ENCODE assay signal across 16 cellular contexts in the genomic region with DNA sequence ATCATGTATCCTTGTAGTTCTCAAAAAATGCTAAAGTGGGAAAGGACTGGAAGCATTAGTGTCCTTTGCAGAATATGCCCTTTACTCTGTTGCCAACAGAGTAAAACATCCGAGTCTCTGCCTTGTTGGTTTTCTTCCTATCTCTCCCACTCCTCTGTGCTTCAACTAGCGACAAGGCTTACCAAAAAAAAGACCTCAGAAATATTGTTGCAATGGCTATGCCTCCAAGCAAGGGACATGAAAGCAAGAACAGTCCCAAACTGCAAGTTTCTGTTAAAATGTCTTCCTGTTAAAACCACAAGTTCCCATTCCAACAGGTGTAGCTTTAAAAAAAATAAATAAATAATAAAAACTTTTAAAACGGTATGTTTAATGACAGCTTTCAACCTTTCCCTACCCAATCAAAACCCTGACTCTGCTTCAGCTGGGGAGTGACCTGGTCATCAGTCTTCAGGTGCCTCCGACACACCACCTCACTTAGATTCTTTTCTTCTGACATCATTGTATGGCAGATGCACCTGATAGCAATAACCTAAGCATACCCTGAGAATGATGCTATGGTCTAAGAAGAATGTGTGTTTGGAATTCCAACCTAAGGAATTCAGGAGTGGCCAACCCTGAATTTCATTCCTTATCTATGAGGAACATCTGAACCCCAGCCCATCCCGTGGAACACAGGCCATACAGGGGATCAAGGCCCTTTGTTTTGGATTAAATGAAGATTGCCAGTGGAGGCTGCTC.
A peak's percentile ranks its signal among the peaks of the same experiment; 100 is the strongest.
DNase-seq lines count a peak whose midpoint lies in the region; ATAC-seq and TF ChIP-seq lines count a peak whose summit lies in the region.
"Had no signal": no experiment of that assay in that cellular context is flagged by ENCODE, and none has a peak within 500 bp of the region (broad histone marks: within the 10 kb centered on the region; RNA-seq: fewer than 3 reads in every experiment).

No MANE protein-coding gene starts in this region.

- no peak overlapping the region for H3K9ac ChIP-seq in BLaER1
- no peak overlapping the region for H3K9ac ChIP-seq in mesenchymal stem cell (ENCODE audit: low read length)

- H3K27me3 ChIP-seq in BLaER1, result no peaks in the 10 kb centered on the region
- peaks cover 16 to 20% of the 10 kb centered on the region in 2 experiments for H3K27me3 ChIP-seq in mesenchymal stem cell (ENCODE audit: control insufficient read depth in 1 of 2, insufficient read depth in 1 of 2, low read length in 2 of 2)
- H3K27me3 ChIP-seq in left lung, result peaks cover 0 to 6% of the 10 kb centered on the region in 2 donors
- H3K27me3 ChIP-seq: brain microvascular endothelial cell had no signal

- H2AFZ ChIP-seq in mesenchymal stem cell (ENCODE audit: low read depth, low read length), result no peak overlapping the region

- no peak overlapping the region for H3K4me3 ChIP-seq in BLaER1
- no peak overlapping the region for H3K4me3 ChIP-seq in mesenchymal stem cell (ENCODE audit: insufficient read depth in 1 of 2, low read depth in 1 of 2, low read length in 2 of 2)
- no peak overlapping the region for H3K4me3 ChIP-seq in left lung
- H3K4me3 ChIP-seq: esophagus squamous epithelium, left ventricle myocardium inferior, stomach had no signal

- TF ChIP-seq CTCF in left lung (IDR thresholded peaks at IDR 0.05), result no peak

- H3K23ac ChIP-seq in mesenchymal stem cell (ENCODE audit: low read length in 2 of 2), result no peak overlapping the region

- H3K14ac ChIP-seq in mesenchymal stem cell (ENCODE audit: low read length in 2 of 2), result no peak overlapping the region

- H2BK15ac ChIP-seq in mesenchymal stem cell (ENCODE audit: low read depth, poor library complexity, severe bottlenecking), result no peak overlapping the region

- H3K79me1 ChIP-seq in mesenchymal stem cell (replicated peaks; ENCODE audit: low read length, poor library complexity, severe bottlenecking), result no peaks in the 10 kb centered on the region

- no peak overlapping the region for H2BK120ac ChIP-seq in mesenchymal stem cell (ENCODE audit: low read depth, low read length)

- no peak for ATAC-seq in left lung
- ATAC-seq: activated CD4-positive, CD25-positive, alpha-beta regulatory T cell treated with anti-CD3 and anti-CD28 coated beads, Interleukin-2, amount 50 U/mL, for 24 hours; natural killer cell had no signal

- H4K91ac ChIP-seq in mesenchymal stem cell (ENCODE audit: low read length), result no peak overlapping the region

- H3K18ac ChIP-seq in mesenchymal stem cell (ENCODE audit: low read depth in 1 of 2, low read length in 2 of 2), result no peak overlapping the region

- H3K9me3 ChIP-seq in BLaER1 (no peaks in the 10 kb centered on the region), mesenchymal stem cell (ENCODE audit: control insufficient read depth, low read length) (peaks cover 8% of the 10 kb centered on the region), left lung (no peaks in the 10 kb centered on the region)
- H3K9me3 ChIP-seq: esophagus squamous epithelium had no signal

- peak overlapping the region; percentile 27; the same call in 1 of the 2 replicates for H3K4me2 ChIP-seq in BLaER1
- H3K4me2 ChIP-seq in mesenchymal stem cell (ENCODE audit: low read length, poor library complexity, severe bottlenecking), result no peak overlapping the region

- no peak overlapping the region for H2BK12ac ChIP-seq in mesenchymal stem cell (ENCODE audit: low read length in 2 of 2)

- no peaks in the 10 kb centered on the region for H4K20me1 ChIP-seq in BLaER1

- H3K36me3 ChIP-seq in BLaER1 (no peaks in the 10 kb centered on the region), mesenchymal stem cell (ENCODE audit: control insufficient read depth in 1 of 2, insufficient read depth in 2 of 2, low read depth in 1 of 2, low read length in 2 of 2) (no peaks in the 10 kb centered on the region), left lung (no peaks in the 10 kb centered on the region)
- H3K36me3 ChIP-seq: brain microvascular endothelial cell, esophagus squamous epithelium, left ventricle myocardium inferior, stomach had no signal

- WGBS in mesenchymal stem cell, result 79% methylated on average over 4 of the region's 5 CpGs

- H2AK5ac ChIP-seq in mesenchymal stem cell (ENCODE audit: low read length, severe bottlenecking), result no peak overlapping the region

- H3K27ac ChIP-seq in BLaER1 (no peak overlapping the region), mesenchymal stem cell (ENCODE audit: low read length, poor library complexity, severe bottlenecking) (no peak overlapping the region), left lung (no peak overlapping the region)
- H3K27ac ChIP-seq: brain microvascular endothelial cell, esophagus squamous epithelium, left ventricle myocardium inferior, stomach had no signal

- H4K8ac ChIP-seq in mesenchymal stem cell (ENCODE audit: low read length), result no peak overlapping the region

- peaks cover 20% of the 10 kb centered on the region for H3K4me1 ChIP-seq in BLaER1
- peaks cover 1% of the 10 kb centered on the region for H3K4me1 ChIP-seq in mesenchymal stem cell (ENCODE audit: control insufficient read depth, insufficient read depth, low read depth, low read length)
- H3K4me1 ChIP-seq in left lung, result no peaks in the 10 kb centered on the region
- H3K4me1 ChIP-seq: esophagus squamous epithelium, left ventricle myocardium inferior, stomach had no signal

- intact Hi-C loops in left lung (cut with DNase I), result no loop called here

- H2BK5ac ChIP-seq in mesenchymal stem cell (ENCODE audit: low read depth, low read length, poor library complexity, severe bottlenecking), result peak overlapping the region; percentile 31

- no peak overlapping the region for H3K4ac ChIP-seq in mesenchymal stem cell (ENCODE audit: low read depth in 1 of 2, low read length in 2 of 2)

- DNase-seq in HT-29 (ENCODE audit: low spot score) (peak; percentile 13), SW480 (ENCODE audit: low spot score) (peak; percentile 88), mesenchymal stem cell (no peak), left lung (no peak), ureter (ENCODE audit: low spot score) (no peak), pons (ENCODE audit: low spot score) (no peak)
- DNase-seq in effector CD8-positive, alpha-beta T cell (lab: John Stamatoyannopoulos, UW), result no peak
- DNase-seq: activated CD8-positive, alpha-beta memory T cell treated with anti-CD3 and anti-CD28 coated beads, Interleukin-2, amount 50 U/mL, for 48 hours; brain microvascular endothelial cell; esophagus squamous epithelium; left ventricle myocardium inferior; natural killer cell; stomach; T-helper 1 cell had no signal

Comparison
In these comparisons a context has a peak if more than half of its experiments do, and no peak if none do; other contexts are left out.
1. DNase-seq: peak in HT-29 (single experiment) and SW480 (single experiment); none in mesenchymal stem cell (single experiment), left lung (0 of 2), ureter (single experiment), effector CD8-positive, alpha-beta T cell (single experiment) and pons (single experiment).